Comparison of ENCODE assay signal across 22 cellular contexts in the genomic region with DNA sequence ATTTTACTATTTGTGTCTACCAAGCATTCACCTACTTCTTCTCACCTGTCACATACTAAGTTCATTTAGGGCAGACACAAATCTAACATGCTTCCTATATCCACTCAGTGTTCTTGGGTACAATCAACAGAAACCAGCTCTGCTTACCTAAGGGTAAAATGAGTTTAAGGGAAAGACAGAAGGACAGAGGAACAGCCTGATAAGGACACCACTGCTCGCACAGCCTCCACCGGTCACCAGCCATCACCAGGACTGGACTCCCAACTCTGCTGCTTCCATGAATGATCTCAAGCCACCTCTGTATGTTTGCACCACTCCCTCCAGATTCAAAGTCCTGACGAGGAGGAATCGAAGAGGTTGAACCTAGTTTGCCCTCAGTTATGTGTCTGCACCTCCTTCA.
A peak's percentile ranks its signal among the peaks of the same experiment; 100 is the strongest.
DNase-seq lines count a peak whose midpoint lies in the region; ATAC-seq and TF ChIP-seq lines count a peak whose summit lies in the region.
"Had no signal": no experiment of that assay in that cellular context is flagged by ENCODE, and none has a peak within 500 bp of the region (broad histone marks: within the 10 kb centered on the region; RNA-seq: fewer than 3 reads in every experiment).

No MANE protein-coding gene starts in this region.

- no peaks in the 10 kb centered on the region for H3K36me3 ChIP-seq in BLaER1 treated with 17β-estradiol and CSF1 and Interleukin-3, amounts not matched to agents 10 nM and 100 nM
- H3K36me3 ChIP-seq: colonic mucosa, esophagus squamous epithelium had no signal

- H3K18ac ChIP-seq in H9 (ENCODE audit: insufficient read length, low read depth, low read length), result no peak overlapping the region

- H3K4me1 ChIP-seq in BLaER1 treated with 17β-estradiol and CSF1 and Interleukin-3, amounts not matched to agents 10 nM and 100 nM, result peaks cover 64 to 95% (median 78%) of the 10 kb centered on the region in 10 experiments
- peaks cover 9% of the 10 kb centered on the region for H3K4me1 ChIP-seq in H9 (ENCODE audit: insufficient read depth, low read length)

- H3K4me1 Mint-ChIP-seq in H9 (peaks cover 46 to 55% of the 10 kb centered on the region in 2 experiments), nephron (peaks cover 85% of the 10 kb centered on the region)
- peaks cover 77 to 94% of the 10 kb centered on the region in 2 donors for H3K4me1 Mint-ChIP-seq in effector memory CD8-positive, alpha-beta T cell (ENCODE audit: low read depth in 2 of 2)

- H3K27me3 ChIP-seq in BLaER1 treated with 17β-estradiol and CSF1 and Interleukin-3, amounts not matched to agents 10 nM and 100 nM, result no peaks in the 10 kb centered on the region
- no peaks in the 10 kb centered on the region for H3K27me3 ChIP-seq in H9 (ENCODE audit: insufficient read depth, low read length)
- H3K27me3 ChIP-seq: colonic mucosa, esophagus squamous epithelium had no signal

- no peak overlapping the region for H4K91ac ChIP-seq in H9 (ENCODE audit: insufficient read length, low read depth, low read length)

- H3K4me2 ChIP-seq in BLaER1 treated with 17β-estradiol and CSF1 and Interleukin-3, amounts not matched to agents 10 nM and 100 nM, result peak overlapping the region in 7 of 11 experiments; percentile 25 to 65 (median 55); a peak in 8 of 22 replicates
- H3K4me2 ChIP-seq in H9 (ENCODE audit: insufficient read depth, insufficient read length, low read length), result no peak overlapping the region

- no peaks in the 10 kb centered on the region for H3K9me3 ChIP-seq in BLaER1 treated with 17β-estradiol and CSF1 and Interleukin-3, amounts not matched to agents 10 nM and 100 nM (replicated peaks in 1 of 11)
- H3K9me3 ChIP-seq in H9 (ENCODE audit: control insufficient read depth, low read depth, low read length), result no peaks in the 10 kb centered on the region
- H3K9me3 ChIP-seq: colonic mucosa, esophagus squamous epithelium, mucosa of descending colon, psoas muscle had no signal

- H3K27ac Mint-ChIP-seq in H9 (peak overlapping the region in 2 of 3 experiments; percentile 1 to 14; a peak in 2 of 7 replicates), nephron (peak overlapping the region in 2 of 3 experiments; percentile 24 to 92)
- peak overlapping the region; percentile 9 to 16 for H3K27ac Mint-ChIP-seq in effector memory CD8-positive, alpha-beta T cell
- H3K27ac Mint-ChIP-seq: activated CD4-positive, alpha-beta memory T cell treated with anti-CD3 and anti-CD28 coated beads, Interleukin-2, amount 10 ng/mL, durations not matched to agents 7 days and 5 days; endodermal cell had no signal

- H2BK5ac ChIP-seq in H9 (ENCODE audit: insufficient read length, low read length), result no peak overlapping the region

- H2BK12ac ChIP-seq in H9 (ENCODE audit: insufficient read length, low read depth, low read length), result no peak overlapping the region

- H3K36me3 Mint-ChIP-seq in H9 (ENCODE audit: insufficient read depth in 1 of 3, low read depth in 3 of 3), result peaks cover 0 to 2% (median 0%) of the 10 kb centered on the region in 3 experiments; a peak in 1 of 7 replicates
- peaks cover 21% of the 10 kb centered on the region for H3K36me3 Mint-ChIP-seq in effector memory CD8-positive, alpha-beta T cell (ENCODE audit: insufficient read depth)
- no peaks in the 10 kb centered on the region for H3K36me3 Mint-ChIP-seq in nephron (ENCODE audit: low read depth)

- no peak overlapping the region for H3K4ac ChIP-seq in H9 (ENCODE audit: low read depth, low read length)

- WGBS in H9 (ENCODE audit: extremely low coverage, insufficient read length, low lambda C conversion rate), result no CpG with 5 or more reads among the region's 4 CpGs

- no peak overlapping the region for H2AK5ac ChIP-seq in H9 (ENCODE audit: insufficient read length, low read length)

- H3K56ac ChIP-seq in H9 (ENCODE audit: insufficient read length, low read depth, low read length), result no peak overlapping the region

- H3K4me3 ChIP-seq in BLaER1 treated with 17β-estradiol and CSF1 and Interleukin-3, amounts not matched to agents 10 nM and 100 nM, result no peak overlapping the region
- H3K4me3 ChIP-seq: colonic mucosa, esophagus squamous epithelium, mucosa of descending colon, psoas muscle had no signal

- H3K27me3 Mint-ChIP-seq in H9 (ENCODE audit: low read depth) (no peaks in the 10 kb centered on the region; the same call in 1 of the 2 replicates), nephron (ENCODE audit: low read depth) (no peaks in the 10 kb centered on the region)
- H3K27me3 Mint-ChIP-seq in effector memory CD8-positive, alpha-beta T cell, result no peaks in the 10 kb centered on the region
- H3K27me3 Mint-ChIP-seq: activated CD4-positive, alpha-beta memory T cell treated with anti-CD3 and anti-CD28 coated beads, Interleukin-2, amount 10 ng/mL, durations not matched to agents 7 days and 5 days had no signal

- no peak overlapping the region for H3K9ac ChIP-seq in BLaER1 treated with 17β-estradiol and CSF1 and Interleukin-3, amounts not matched to agents 10 nM and 100 nM
- H3K9ac ChIP-seq in H9 (ENCODE audit: extremely low read depth, insufficient read length, low read length), result no peak overlapping the region

- no peak overlapping the region for H4K8ac ChIP-seq in H9 (replicated peaks; ENCODE audit: insufficient read length, low read depth, low read length)

- H4K20me1 ChIP-seq in BLaER1 treated with 17β-estradiol and CSF1 and Interleukin-3, amounts not matched to agents 10 nM and 100 nM, result peaks cover 52 to 98% (median 77%) of the 10 kb centered on the region in 11 experiments; a peak in 18 of 22 replicates
- no peaks in the 10 kb centered on the region for H4K20me1 ChIP-seq in H9 (ENCODE audit: control insufficient read depth, insufficient read depth, insufficient read length)

- intact Hi-C loops in sciatic nerve (cut with DNase I), result no loop called here

- H2BK15ac ChIP-seq in H9 (ENCODE audit: low read depth, low read length), result no peak overlapping the region

- H3K23ac ChIP-seq in H9 (ENCODE audit: insufficient read length, low read depth, low read length), result no peak overlapping the region

- H3K79me1 ChIP-seq in H9 (ENCODE audit: insufficient read depth, low read depth, low read length, poor library complexity, severe bottlenecking), result no peaks in the 10 kb centered on the region

- no peak overlapping the region for H2AFZ ChIP-seq in H9 (ENCODE audit: low read length)

- no peak overlapping the region for H2BK20ac ChIP-seq in H9 (ENCODE audit: low read depth, low read length, poor library complexity, severe bottlenecking)

- no peak overlapping the region for H3T11ph ChIP-seq in H9 (ENCODE audit: low read length)

- H3K4me3 Mint-ChIP-seq in H9, result no peak overlapping the region; a peak in 1 of 5 replicates
- H3K4me3 Mint-ChIP-seq in effector memory CD8-positive, alpha-beta T cell, result peak overlapping the region; percentile 24 to 79
- H3K4me3 Mint-ChIP-seq in nephron, result no peak overlapping the region
- H3K4me3 Mint-ChIP-seq: activated CD4-positive, alpha-beta memory T cell treated with anti-CD3 and anti-CD28 coated beads, Interleukin-2, amount 10 ng/mL, durations not matched to agents 7 days and 5 days; endodermal cell had no signal

- TF ChIP-seq CTCF in H9 (conservative IDR thresholded peaks at IDR 0.05), result no peak
- TF ChIP-seq CTCF in nephron (IDR thresholded peaks at IDR 0.05; ENCODE audit: unreplicated experiment in 3 of 3), result no peak

- no peak for DNase-seq in H9
- no peak for DNase-seq in effector memory CD8-positive, alpha-beta T cell
- DNase-seq in sciatic nerve (ENCODE audit: low spot score), result no peak
- DNase-seq in SKM-1 (lab: John Stamatoyannopoulos, UW; ENCODE audit: unreplicated experiment), result no peak
- DNase-seq in SHP77 (lab: John Stamatoyannopoulos, UW), result no peak
- DNase-seq: activated CD4-positive, alpha-beta memory T cell treated with anti-CD3 and anti-CD28 coated beads, Interleukin-2, amount 10 ng/mL, durations not matched to agents 7 days and 5 days; activated effector memory CD4-positive, alpha-beta T cell treated with anti-CD3 and anti-CD28 coated beads, Interleukin-2, amount 50 U/mL, for 16 hours; amniotic stem cell; colonic mucosa; DMS53; endodermal cell; esophagus squamous epithelium; hippocampal formation; KBM-7; MM.1S; mucosa of descending colon; NCI-H1417; NCI-H2081 treated with DMSO at 0.1 percent for 48 hours; psoas muscle; substantia nigra had no signal

- H4K5ac ChIP-seq in H9 (ENCODE audit: insufficient read length, low read depth, low read length), result no peak overlapping the region

- H3K79me2 ChIP-seq in H9 (ENCODE audit: insufficient read depth, low read length), result no peaks in the 10 kb centered on the region; the same call in 1 of the 2 replicates

- H3K27ac ChIP-seq in BLaER1 treated with 17β-estradiol and CSF1 and Interleukin-3, amounts not matched to agents 10 nM and 100 nM, result peak overlapping the region in 9 of 11 experiments; percentile 29 to 89 (median 79); a peak in 16 of 22 replicates
- H3K27ac ChIP-seq in H9 (ENCODE audit: insufficient read length, low read depth, low read length), result no peak overlapping the region
- H3K27ac ChIP-seq: colonic mucosa had no signal

- no peaks in the 10 kb centered on the region for H3K9me3 Mint-ChIP-seq in H9
- H3K9me3 Mint-ChIP-seq in effector memory CD8-positive, alpha-beta T cell, result no peaks in the 10 kb centered on the region
- no peaks in the 10 kb centered on the region for H3K9me3 Mint-ChIP-seq in nephron
- H3K9me3 Mint-ChIP-seq: activated CD4-positive, alpha-beta memory T cell treated with anti-CD3 and anti-CD28 coated beads, Interleukin-2, amount 10 ng/mL, durations not matched to agents 7 days and 5 days; endodermal cell had no signal

- no peaks in the 10 kb centered on the region for H3K23me2 ChIP-seq in H9 (ENCODE audit: insufficient read length, low read depth, low read length, poor library complexity, severe bottlenecking)

- no peak overlapping the region for H2BK120ac ChIP-seq in H9 (ENCODE audit: low read depth, low read length, poor library complexity, severe bottlenecking)

- ATAC-seq in effector memory CD8-positive, alpha-beta T cell (replicated peaks), result no peak
- ATAC-seq in sciatic nerve, result no peak
- ATAC-seq: mucosa of descending colon, psoas muscle had no signal

- no peak overlapping the region for H3K14ac ChIP-seq in H9 (ENCODE audit: insufficient read depth, low read length)

Comparison
In these comparisons a context has a peak if more than half of its experiments do, and no peak if none do; other contexts are left out.
1. H3K27ac Mint-ChIP-seq: peak in every context shown above with its lines; median percentile 58 in nephron; 12 in effector memory CD8-positive, alpha-beta T cell; 8 in H9.
2. H3K4me3 Mint-ChIP-seq: peak in effector memory CD8-positive, alpha-beta T cell (2 of 2); none in H9 (0 of 2) and nephron (0 of 3).